In genomic region chr2:168673265-168674222, GRCh38 we compare ENCODE assay signal across 17 cellular contexts.
DNase-seq lines count a peak whose midpoint lies in the region; ATAC-seq, FAIRE-seq and TF ChIP-seq lines count a peak whose summit lies in the region.
"Had no signal": no experiment of that assay in that cellular context is flagged by ENCODE, and none has a peak within 500 bp of the region (broad histone marks: within the 10 kb centered on the region; RNA-seq: fewer than 3 reads in every experiment).

No MANE protein-coding gene starts in this region.

- TF ChIP-seq POLR2A in GM12892 (IDR thresholded peaks at IDR 0.05; ENCODE audit: low read depth, low read length), result no peak

- DNase-seq in NCI-H2171 treated with DMSO at 0.1 percent for 48 hours (lab: John Stamatoyannopoulos, UW) (peak; percentile 34), NCI-H2171 (lab: John Stamatoyannopoulos, UW) (no peak), GM12892 (ENCODE audit: insufficient read length) (no peak), NCI-H524 (lab: John Stamatoyannopoulos, UW) (peak; percentile 60 to 77), cerebellum (ENCODE audit: low spot score) (peak; percentile 38)
- DNase-seq: CD4-positive, alpha-beta memory T cell; GDM1; H9; Karpas-422; MV-4-11; NCI-H1105 treated with DMSO at 0.1 percent for 48 hours; NCI-H2029 treated with DMSO at 0.1 percent for 48 hours; PC-3; SHP77 had no signal

- peak; percentile 24 for FAIRE-seq in GM12892 (lab: Jason Lieb, UNC)

- no peak for ATAC-seq in HG02870 (IDR thresholded peaks at IDR 0.05; ENCODE audit: unreplicated experiment)
- ATAC-seq in HG03196 (IDR thresholded peaks at IDR 0.05; ENCODE audit: unreplicated experiment), result no peak
- ATAC-seq in HG02623 (IDR thresholded peaks at IDR 0.05; ENCODE audit: unreplicated experiment), result no peak
- ATAC-seq: PC-3 had no signal

Comparison
In these comparisons a context has a peak if more than half of its experiments do, and no peak if none do; other contexts are left out.
1. DNase-seq: peak in NCI-H2171 treated with DMSO at 0.1 percent for 48 hours (single experiment), NCI-H524 (2 of 2) and cerebellum (single experiment); none in NCI-H2171 (single experiment) and GM12892 (single experiment).